Comparison of ENCODE assay signal across 8 cellular contexts in genomic region chr10:43395571-43396060, GRCh38. TPM values are rescaled to one million over a fixed set of nuclear protein-coding genes. Genes with fewer than 3 reads are reported as not detected.
DNase-seq lines count a peak whose midpoint lies in the region; ATAC-seq lines count a peak whose summit lies in the region.

No MANE protein-coding gene starts in this region.

- H3K27me3 Mint-ChIP-seq in activated naive CD8-positive, alpha-beta T cell treated with anti-CD3 and anti-CD28 coated beads for 36 hours, result no peaks in the 10 kb centered on the region
- H3K27me3 Mint-ChIP-seq in stimulated activated memory B cell treated with anti-CD40 and anti-IgM and Interleukin-4, amounts not matched to agents 10 μg/mL and 1 μg/mL and 100 μg/mL, for 72 hours, result no peaks in the 10 kb centered on the region

- peak overlapping the region; percentile 98 for H3K9ac ChIP-seq in BLaER1
- H3K9ac ChIP-seq in Karpas-422 (ENCODE audit: low read length), result peak overlapping the region; percentile 93

- no peaks in the 10 kb centered on the region for H3K9me3 ChIP-seq in BLaER1
- H3K9me3 ChIP-seq in Karpas-422 (ENCODE audit: low read length), result no peaks in the 10 kb centered on the region

- H3K4me1 ChIP-seq in BLaER1 (peaks cover 61% of the 10 kb centered on the region), Karpas-422 (ENCODE audit: low read length) (peaks cover 59% of the 10 kb centered on the region)

- H3K79me2 ChIP-seq in Karpas-422 (ENCODE audit: low read length), result peaks cover 89% of the 10 kb centered on the region

- H3K27ac Mint-ChIP-seq in activated naive CD8-positive, alpha-beta T cell treated with anti-CD3 and anti-CD28 coated beads for 36 hours, result peak overlapping the region; percentile 97
- H3K27ac Mint-ChIP-seq in stimulated activated memory B cell treated with anti-CD40 and anti-IgM and Interleukin-4, amounts not matched to agents 10 μg/mL and 1 μg/mL and 100 μg/mL, for 72 hours, result peak overlapping the region; percentile 85

- peaks cover 84% of the 10 kb centered on the region for H3K36me3 Mint-ChIP-seq in activated naive CD8-positive, alpha-beta T cell treated with anti-CD3 and anti-CD28 coated beads for 36 hours
- peaks cover 53% of the 10 kb centered on the region for H3K36me3 Mint-ChIP-seq in stimulated activated memory B cell treated with anti-CD40 and anti-IgM and Interleukin-4, amounts not matched to agents 10 μg/mL and 1 μg/mL and 100 μg/mL, for 72 hours

- no peak for ATAC-seq in stimulated activated memory B cell treated with anti-CD40 and anti-IgM and Interleukin-4, amounts not matched to agents 10 μg/mL and 1 μg/mL and 100 μg/mL, for 72 hours
- ATAC-seq in GM19328 (IDR thresholded peaks at IDR 0.05; ENCODE audit: unreplicated experiment) (no peak), HG03108 (IDR thresholded peaks at IDR 0.05; ENCODE audit: unreplicated experiment) (no peak)

- no peaks in the 10 kb centered on the region for H3K9me2 ChIP-seq in Karpas-422 (replicated peaks; ENCODE audit: insufficient read depth, low read length)

- peaks cover 67% of the 10 kb centered on the region for H3K4me1 Mint-ChIP-seq in activated naive CD8-positive, alpha-beta T cell treated with anti-CD3 and anti-CD28 coated beads for 36 hours
- H3K4me1 Mint-ChIP-seq in stimulated activated memory B cell treated with anti-CD40 and anti-IgM and Interleukin-4, amounts not matched to agents 10 μg/mL and 1 μg/mL and 100 μg/mL, for 72 hours, result peaks cover 82% of the 10 kb centered on the region

- peak overlapping the region; percentile 89 for H3K4me3 Mint-ChIP-seq in activated naive CD8-positive, alpha-beta T cell treated with anti-CD3 and anti-CD28 coated beads for 36 hours
- H3K4me3 Mint-ChIP-seq in stimulated activated memory B cell treated with anti-CD40 and anti-IgM and Interleukin-4, amounts not matched to agents 10 μg/mL and 1 μg/mL and 100 μg/mL, for 72 hours, result peak overlapping the region; percentile 95

- H3K4me2 ChIP-seq in BLaER1 (peak overlapping the region; percentile 94), Karpas-422 (ENCODE audit: low read depth, low read length, poor library complexity, severe bottlenecking) (peak overlapping the region; percentile 80)

- H2AFZ ChIP-seq in Karpas-422 (ENCODE audit: low read length), result no peak overlapping the region

- no peaks in the 10 kb centered on the region for H3K27me3 ChIP-seq in BLaER1
- H3K27me3 ChIP-seq in Karpas-422 (ENCODE audit: low read length), result no peaks in the 10 kb centered on the region

- peaks cover 68% of the 10 kb centered on the region for H3K36me3 ChIP-seq in BLaER1
- peaks cover 54% of the 10 kb centered on the region for H3K36me3 ChIP-seq in Karpas-422 (ENCODE audit: insufficient read depth, low read length)

- peaks cover 96% of the 10 kb centered on the region for H4K20me1 ChIP-seq in BLaER1
- H4K20me1 ChIP-seq in Karpas-422 (ENCODE audit: insufficient read depth, low read depth, low read length), result peaks cover 69% of the 10 kb centered on the region

- peak overlapping the region; percentile 89 for H3K4me3 ChIP-seq in BLaER1
- H3K4me3 ChIP-seq in Karpas-422 (ENCODE audit: low read length), result peak overlapping the region; percentile 90

- H3K27ac ChIP-seq in BLaER1 (peak overlapping the region; percentile 98), Karpas-422 (ENCODE audit: low read length) (peak overlapping the region; percentile 87)

- DNase-seq in Karpas-422 (no peak), iris pigment epithelial cell (ENCODE audit: low read depth) (peak; percentile 38), NCI-H446 (lab: John Stamatoyannopoulos, UW) (no peak)
- DNase-seq in activated naive CD8-positive, alpha-beta T cell treated with anti-CD3 and anti-CD28 coated beads for 36 hours, result peak; percentile 35

- H3K9me3 Mint-ChIP-seq in activated naive CD8-positive, alpha-beta T cell treated with anti-CD3 and anti-CD28 coated beads for 36 hours, result no peaks in the 10 kb centered on the region
- H3K9me3 Mint-ChIP-seq in stimulated activated memory B cell treated with anti-CD40 and anti-IgM and Interleukin-4, amounts not matched to agents 10 μg/mL and 1 μg/mL and 100 μg/mL, for 72 hours, result no peaks in the 10 kb centered on the region

RNA-seq across cellular contexts. Expression of gene HNRNPF, which starts 13.4 kb away (rescaled TPM):
- total RNA-seq in Karpas-422 (2014; rRNA removed; shearing (Covaris generic); ENCODE audit: low replicate concordance), result 160 and 269 TPM in 2 replicates
- 100 to 1,000 TPM; 530 to 544 TPM for total RNA-seq in activated naive CD8-positive, alpha-beta T cell treated with anti-CD3 and anti-CD28 coated beads for 36 hours

RNA-seq across cellular contexts. Expression of gene FXYD4, which starts 24.2 kb away (rescaled TPM):
- not detected in 2 replicates for total RNA-seq in Karpas-422 (2014; rRNA removed; shearing (Covaris generic); ENCODE audit: low replicate concordance)
- total RNA-seq in activated naive CD8-positive, alpha-beta T cell treated with anti-CD3 and anti-CD28 coated beads for 36 hours, result not detected

RNA-seq across cellular contexts. Expression of gene ZNF487, which starts 41.3 kb away (rescaled TPM):
- total RNA-seq in Karpas-422 (2014; rRNA removed; shearing (Covaris generic); ENCODE audit: low replicate concordance), result 11.5 and 11.8 TPM in 2 replicates
- 1 to 10 TPM; 2.4 to 2.9 TPM for total RNA-seq in activated naive CD8-positive, alpha-beta T cell treated with anti-CD3 and anti-CD28 coated beads for 36 hours

Comparison
In these comparisons a context has a peak if more than half of its experiments do, and no peak if none do; other contexts are left out.
1. DNase-seq: peak in activated naive CD8-positive, alpha-beta T cell treated with anti-CD3 and anti-CD28 coated beads for 36 hours (single experiment) and iris pigment epithelial cell (single experiment); none in Karpas-422 (single experiment) and NCI-H446 (0 of 2).